ENCODE assay signal across 1 cellular context in the genomic region with DNA sequence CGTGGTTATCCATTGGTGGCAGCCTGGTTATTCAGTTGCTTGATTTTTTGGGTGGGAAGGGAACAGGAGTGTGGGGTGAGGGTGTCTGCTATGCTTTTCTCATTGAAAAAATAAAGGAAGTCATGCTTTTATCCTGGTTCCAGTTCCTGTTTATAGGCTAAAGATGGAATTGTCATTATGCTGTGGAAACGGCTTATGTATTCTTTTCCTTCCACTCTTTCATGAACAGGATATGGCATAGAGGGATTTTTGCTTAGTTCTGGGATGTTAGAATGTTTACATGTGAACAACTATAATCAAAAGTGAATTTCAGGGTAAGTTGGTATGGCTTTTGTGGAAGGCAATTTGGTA.
TF ChIP-seq lines count a peak whose summit lies in the region.

No MANE protein-coding gene starts in this region.

TF ChIP-seq in endothelial cell of umbilical vein, 7 proteins besides CTCF, POLR2A, EP300 and RAD21:
- TF ChIP-seq EZH2 (IDR thresholded peaks at IDR 0.05; ENCODE audit: borderline replicate concordance, low read depth, low read length, severe bottlenecking) (no peak), GATA2 (IDR thresholded peaks at IDR 0.05; ENCODE audit: insufficient read depth, insufficient read length, low read depth, low read length) (no peak)
- TF ChIP-seq, protein P1, sequence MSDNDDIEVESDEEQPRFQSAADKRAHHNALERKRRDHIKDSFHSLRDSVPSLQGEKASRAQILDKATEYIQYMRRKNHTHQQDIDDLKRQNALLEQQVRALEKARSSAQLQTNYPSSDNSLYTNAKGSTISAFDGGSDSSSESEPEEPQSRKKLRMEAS (IDR thresholded peaks at IDR 0.05; ENCODE audit: insufficient read depth, insufficient read length) = no peak
